8 cellular contexts compared by ENCODE assay signal in genomic region chr18:5543036-5543671, GRCh38. TPM values are rescaled to one million over a fixed set of nuclear protein-coding genes. Genes with fewer than 3 reads are reported as not detected.
A peak's percentile ranks its signal among the peaks of the same experiment; 100 is the strongest.
DNase-seq lines count a peak whose midpoint lies in the region; ATAC-seq and TF ChIP-seq lines count a peak whose summit lies in the region.

No MANE protein-coding gene starts in this region.

- H3K9me3 ChIP-seq in adrenal gland (replicated peaks in 1 of 3) (no peaks in the 10 kb centered on the region), iPS-15b (ENCODE audit: control insufficient read depth, insufficient read depth, low read length) (no peaks in the 10 kb centered on the region), skeletal muscle tissue (ENCODE audit: control insufficient read depth in 3 of 3, low read length in 3 of 3) (no peaks in the 10 kb centered on the region)
- H3K9me3 ChIP-seq in CD4-positive, alpha-beta memory T cell (ENCODE audit: control insufficient read depth in 1 of 2, low read length in 2 of 2): no peaks in the 10 kb centered on the region

- no peaks in the 10 kb centered on the region for H3K36me3 ChIP-seq in H7 (replicated peaks; ENCODE audit: control insufficient read depth, insufficient read depth, low read length)
- H3K36me3 ChIP-seq in adrenal gland (replicated peaks in 1 of 2): no peaks in the 10 kb centered on the region
- H3K36me3 ChIP-seq in iPS-15b (ENCODE audit: control insufficient read depth, insufficient read depth, low read length): no peaks in the 10 kb centered on the region
- H3K36me3 ChIP-seq in skeletal muscle tissue (ENCODE audit: control insufficient read depth in 3 of 3, insufficient read depth in 3 of 3, low read length in 3 of 3): no peaks in the 10 kb centered on the region
- no peaks in the 10 kb centered on the region for H3K36me3 ChIP-seq in CD4-positive, alpha-beta memory T cell (ENCODE audit: insufficient read depth, low read length)

- H3K36me3 Mint-ChIP-seq in CD4-positive, alpha-beta memory T cell: no peaks in the 10 kb centered on the region

- 1 to 2% (median 1%) methylated on average over 27 to 82 of the region's 82 CpGs; no CpG with 5 or more reads in 1 of the 4 donors for WGBS in adrenal gland, 4 donors

- CTCF ChIA-PET in CD4-positive, alpha-beta memory T cell (lab: Charles Lee; ENCODE audit: partially characterized antibody): no interaction called here

- peak overlapping the region; percentile 76 for H3K4me3 ChIP-seq in H7 (ENCODE audit: insufficient read depth, low read depth, low read length)
- H3K4me3 ChIP-seq in adrenal gland: peak overlapping the region in 3 of 4 donors; percentile 48 to 94 (median 77)
- H3K4me3 ChIP-seq in iPS-15b (ENCODE audit: low read depth, low read length): peak overlapping the region; percentile 73
- peak overlapping the region; percentile 56 to 70 (median 65) for H3K4me3 ChIP-seq in skeletal muscle tissue (ENCODE audit: low read length in 3 of 3)
- H3K4me3 ChIP-seq in CD4-positive, alpha-beta memory T cell (ENCODE audit: low read length in 2 of 2): no peak overlapping the region

- no peak overlapping the region for H3K4me3 Mint-ChIP-seq in CD4-positive, alpha-beta memory T cell

- peaks cover 24 to 32% of the 10 kb centered on the region in 2 donors for H3K27me3 Mint-ChIP-seq in CD4-positive, alpha-beta memory T cell

- H3K9me3 Mint-ChIP-seq in CD4-positive, alpha-beta memory T cell: peaks cover 0 to 3% (median 0%) of the 10 kb centered on the region in 8 donors

- ATAC-seq in HG03196 (IDR thresholded peaks at IDR 0.05; ENCODE audit: unreplicated experiment): no peak
- no peak for ATAC-seq in GM21367 (IDR thresholded peaks at IDR 0.05; ENCODE audit: unreplicated experiment)

- H3K4me1 ChIP-seq in adrenal gland (replicated peaks in 1 of 2) (peaks cover 0 to 44% of the 10 kb centered on the region in 2 donors), iPS-15b (ENCODE audit: control insufficient read depth, insufficient read depth, low read length) (peaks cover 8% of the 10 kb centered on the region), skeletal muscle tissue (ENCODE audit: control insufficient read depth in 3 of 3, insufficient read depth in 3 of 3, low read length in 3 of 3) (no peaks in the 10 kb centered on the region)
- H3K4me1 ChIP-seq in CD4-positive, alpha-beta memory T cell (ENCODE audit: insufficient read depth, low read length): no peaks in the 10 kb centered on the region

- H3K27ac ChIP-seq in adrenal gland: peak overlapping the region; percentile 31 to 93 (median 87)
- H3K27ac ChIP-seq in skeletal muscle tissue (ENCODE audit: low read depth, low read length): no peak overlapping the region
- H3K27ac ChIP-seq in CD4-positive, alpha-beta memory T cell (ENCODE audit: low read depth, low read length): no peak overlapping the region

- DNase-seq in H7: peak; percentile 83
- DNase-seq in adrenal gland: peak in 4 of 7 donors; percentile 25 to 55 (median 36)
- DNase-seq in DMS153 treated with DMSO at 0.1 percent for 48 hours (lab: John Stamatoyannopoulos, UW; ENCODE audit: unreplicated experiment): no peak
- DNase-seq in CD4-positive, alpha-beta memory T cell: no peak

- H3K9ac ChIP-seq in iPS-15b (ENCODE audit: low read depth, low read length): no peak overlapping the region
- peak overlapping the region in 2 of 3 donors; percentile 57 to 71 for H3K9ac ChIP-seq in skeletal muscle tissue (ENCODE audit: low read depth in 1 of 3, low read length in 3 of 3)

- H3K27ac Mint-ChIP-seq in CD4-positive, alpha-beta memory T cell: no peak overlapping the region

- no peak for TF ChIP-seq CTCF in adrenal gland (IDR thresholded peaks at IDR 0.05)

- intact Hi-C loops in adrenal gland (cut with DNase I): loop anchor here (5.0 to 10.0 kb wide), 2 partner anchors 81 to 248 kb away; partner anchors contain the start of gene ZBTB14 (in 1 of the 2)
- intact Hi-C loops in CD4-positive, alpha-beta memory T cell (cut with micrococcal nuclease): no loop called here

- H3K27me3 ChIP-seq in H7 (ENCODE audit: control insufficient read depth, insufficient read depth, low read length) (no peaks in the 10 kb centered on the region; the same call in 1 of the 2 replicates), adrenal gland (no peaks in the 10 kb centered on the region), iPS-15b (ENCODE audit: control insufficient read depth, insufficient read depth, low read length) (peaks cover 19% of the 10 kb centered on the region), skeletal muscle tissue (ENCODE audit: control insufficient read depth in 3 of 3, insufficient read depth in 3 of 3, low read length in 3 of 3) (peaks cover 3 to 10% (median 7%) of the 10 kb centered on the region in 3 donors)
- peaks cover 3% of the 10 kb centered on the region for H3K27me3 ChIP-seq in CD4-positive, alpha-beta memory T cell (ENCODE audit: insufficient read depth, low read length)

- POLR2A ChIA-PET in CD4-positive, alpha-beta memory T cell (lab: Charles Lee; ENCODE audit: partially characterized antibody): no interaction called here

- no peak for TF ChIP-seq POLR2A in adrenal gland (IDR thresholded peaks at IDR 0.05)

- H3K4me1 Mint-ChIP-seq in CD4-positive, alpha-beta memory T cell: peaks cover 0 to 11% (median 4%) of the 10 kb centered on the region in 4 donors

RNA-seq across cellular contexts. Expression of gene EPB41L3, which starts 0.6 kb away (rescaled TPM):
- total RNA-seq in H7 (2014; rRNA removed; shearing (Covaris generic)): 44.2 and 50.2 TPM in 2 replicates
- total RNA-seq in adrenal gland (100 to 1,000 TPM; 123 to 173 (median 140) TPM), skeletal muscle tissue (79.9 TPM)
- polyA plus RNA-seq in adrenal gland: 100 to 1,000 TPM in 1 of 3 donors, 10 to 100 TPM in 2; 36.5 to 236 (median 53.3) TPM
- total RNA-seq in CD4-positive, alpha-beta memory T cell: 1 to 10 TPM; 3.2 to 3.3 TPM
- under 1 TPM in 1 of 2 donors, not detected in 1; 0.89 TPM for polyA plus RNA-seq in CD4-positive, alpha-beta memory T cell

Comparison
In these comparisons a context has a peak if more than half of its experiments do, and no peak if none do; other contexts are left out.
1. DNase-seq: peak in H7 (single experiment) and adrenal gland (4 of 7); none in DMS153 treated with DMSO at 0.1 percent for 48 hours (single experiment) and CD4-positive, alpha-beta memory T cell (0 of 5).
2. H3K4me3 ChIP-seq: peak in H7 (single experiment), adrenal gland (3 of 4), iPS-15b (single experiment) and skeletal muscle tissue (3 of 3); none in CD4-positive, alpha-beta memory T cell (0 of 2).
3. H3K27ac ChIP-seq: peak in adrenal gland (5 of 5); none in skeletal muscle tissue (single experiment) and CD4-positive, alpha-beta memory T cell (single experiment).
4. RNA of gene EPB41L3, which starts 0.6 kb away (total RNA-seq): 123 to 173 TPM in adrenal gland, 79.9 TPM in skeletal muscle tissue (single experiment) and 44.2 to 50.2 TPM in H7; 3.2 to 3.3 TPM in CD4-positive, alpha-beta memory T cell; every median in the first group is over 10 times any median in the second.